10 cellular contexts compared by ENCODE assay signal in genomic region chr16:49491736-49492089, GRCh38.
DNase-seq lines count a peak whose midpoint lies in the region; ATAC-seq, FAIRE-seq and TF ChIP-seq lines count a peak whose summit lies in the region.
"Had no signal": no experiment of that assay in that cellular context is flagged by ENCODE, and none has a peak within 500 bp of the region (broad histone marks: within the 10 kb centered on the region; RNA-seq: fewer than 3 reads in every experiment).

No MANE protein-coding gene starts in this region.

- H3K4me3 ChIP-seq in adipocyte (ENCODE audit: low read length) (peak overlapping the region; percentile 29), right cardiac atrium (ENCODE audit: low read length) (peak overlapping the region; percentile 27)

- no peak overlapping the region for H3K27ac ChIP-seq in right cardiac atrium (ENCODE audit: low read length)

- H3K36me3 ChIP-seq in adipocyte (ENCODE audit: control insufficient read depth, insufficient read depth, low read length, severe bottlenecking): no peaks in the 10 kb centered on the region

- H3K4me1 ChIP-seq in adipocyte (ENCODE audit: control insufficient read depth, insufficient read depth, low read length) (no peaks in the 10 kb centered on the region), right cardiac atrium (ENCODE audit: control insufficient read depth, insufficient read depth, low read length) (no peaks in the 10 kb centered on the region)

- TF ChIP-seq POLR2A in GM12892 (IDR thresholded peaks at IDR 0.05; ENCODE audit: low read depth, low read length): no peak

- no peaks in the 10 kb centered on the region for H3K27me3 ChIP-seq in adipocyte (replicated peaks; ENCODE audit: control insufficient read depth, insufficient read depth, low read length)
- no peaks in the 10 kb centered on the region for H3K27me3 ChIP-seq in right cardiac atrium (ENCODE audit: control insufficient read depth, insufficient read depth)

- peak; percentile 60 to 87 for ATAC-seq in right cardiac atrium
- ATAC-seq in HG02870 (IDR thresholded peaks at IDR 0.05; ENCODE audit: unreplicated experiment): no peak

- 36% methylated on average over 14 of the region's 14 CpGs for WGBS in right cardiac atrium

- intact Hi-C loops in right cardiac atrium (cut with DNase I): loop anchor here (5.0 to 10.0 kb wide), 5 partner anchors 93 to 431 kb away; no protein-coding TSS in a partner anchor

- DNase-seq in GM12892 (ENCODE audit: insufficient read length): no peak
- no peak for DNase-seq in adipocyte (ENCODE audit: low read depth)
- DNase-seq in right cardiac atrium: peak; percentile 60 to 76 (median 75)
- peak; percentile 1 for DNase-seq in renal cortical epithelial cell (ENCODE audit: low read depth)
- no peak for DNase-seq in stimulated activated CD4-positive, alpha-beta T cell treated with anti-CD3 and anti-CD28 coated beads, Interleukin-4, amount 100 ng/mL, for 24 hours
- no peak for DNase-seq in COR-L47 (lab: John Stamatoyannopoulos, UW)
- no peak for DNase-seq in AG20443 (ENCODE audit: low spot score)
- DNase-seq: EL had no signal

- FAIRE-seq in GM12892 (lab: Jason Lieb, UNC): peak; percentile 5
- FAIRE-seq: colon had no signal

- H3K9me3 ChIP-seq in adipocyte (ENCODE audit: control insufficient read depth, low read length): no peaks in the 10 kb centered on the region
- H3K9me3 ChIP-seq in right cardiac atrium (ENCODE audit: control insufficient read depth, low read length): no peaks in the 10 kb centered on the region

- peak overlapping the region; percentile 37 for H3K9ac ChIP-seq in adipocyte (ENCODE audit: low read length)

Comparison
In these comparisons a context has a peak if more than half of its experiments do, and no peak if none do; other contexts are left out.
1. DNase-seq: peak in right cardiac atrium (3 of 3) and renal cortical epithelial cell (single experiment); none in GM12892 (single experiment), adipocyte (single experiment), stimulated activated CD4-positive, alpha-beta T cell treated with anti-CD3 and anti-CD28 coated beads, Interleukin-4, amount 100 ng/mL, for 24 hours (single experiment), COR-L47 (single experiment) and AG20443 (single experiment).